In genomic region chr2:100358554-100358953, GRCh38 we compare ENCODE assay signal across 9 cellular contexts. TPM values are rescaled to one million over a fixed set of nuclear protein-coding genes. Genes with fewer than 3 reads are reported as not detected.
"Had no signal": no experiment of that assay in that cellular context is flagged by ENCODE, and none has a peak within 500 bp of the region (broad histone marks: within the 10 kb centered on the region; RNA-seq: fewer than 3 reads in every experiment).

No MANE protein-coding gene starts in this region.

- DNase-seq: GDM1, GF-D8 had no signal

- H3K4me3 ChIP-seq: GM12878 had no signal

- ATAC-seq: GM12878 had no signal

- FAIRE-seq: G401.6, GM12878, GM12891, GM12892, GM18507, GM19239 had no signal

RNA-seq across cellular contexts. Expression of gene LONRF2, which starts 36.3 kb away (rescaled TPM):
- total RNA-seq: G401 had no signal
